Comparison of ENCODE assay signal across 8 cellular contexts in the genomic region with DNA sequence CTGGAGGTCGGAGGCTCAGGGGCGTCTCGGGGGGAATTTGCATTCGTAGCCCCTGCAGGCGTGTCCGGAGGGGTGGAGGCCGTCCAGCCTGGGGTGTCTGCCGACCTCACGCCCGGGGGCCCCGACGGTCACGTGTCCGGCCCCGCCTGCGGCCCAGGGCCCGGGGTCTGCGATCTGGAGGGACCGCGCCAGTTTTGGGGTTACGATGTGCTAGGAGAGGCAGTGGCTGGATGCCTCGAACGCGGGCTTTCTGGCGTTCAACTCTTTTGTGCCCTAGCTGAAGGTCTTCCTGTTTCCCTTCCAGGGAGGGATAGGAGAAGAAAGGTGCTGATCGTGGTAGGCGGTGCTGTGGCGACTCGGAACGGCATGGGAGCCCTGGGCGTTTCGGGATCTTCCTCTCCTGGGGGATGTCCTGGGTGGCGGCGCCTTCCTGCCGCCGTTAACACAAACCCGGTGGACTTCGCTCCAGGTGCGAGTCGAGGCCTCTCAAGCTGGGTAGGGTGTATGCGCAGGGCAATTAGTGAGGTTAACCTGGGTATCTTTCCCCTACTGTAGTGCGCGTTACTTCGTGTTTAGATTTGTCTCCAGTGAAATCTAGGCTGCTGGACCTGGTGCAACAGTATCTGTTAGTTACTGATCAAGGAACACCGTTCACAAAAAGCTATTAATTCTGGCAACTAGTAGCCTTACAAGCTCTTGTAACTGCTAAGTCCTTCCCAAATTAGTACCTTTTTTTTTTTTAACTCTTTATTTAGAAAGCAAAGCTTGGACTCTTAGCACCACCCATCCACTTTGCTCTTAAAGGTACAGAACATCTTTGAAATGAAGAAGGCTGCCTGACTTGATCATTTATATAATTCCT. TPM values are rescaled to one million over a fixed set of nuclear protein-coding genes. Genes with fewer than 3 reads are reported as not detected.
DNase-seq lines count a peak whose midpoint lies in the region; ATAC-seq and TF ChIP-seq lines count a peak whose summit lies in the region.

No MANE protein-coding gene starts in this region.

- peaks cover 13% of the 10 kb centered on the region for H3K36me3 Mint-ChIP-seq in activated CD4-positive, alpha-beta T cell treated with anti-CD3 and anti-CD28 coated beads, Interleukin-2, amount 10 ng/mL, durations not matched to agents 24 days and 14 days (ENCODE audit: low read depth)
- no peaks in the 10 kb centered on the region for H3K36me3 Mint-ChIP-seq in endodermal cell (ENCODE audit: low read depth)

- 3 to 4% methylated on average over 25 to 45 of the region's 45 CpGs for WGBS in endodermal cell (ENCODE audit: insufficient coverage in 1 of 2, insufficient read length in 1 of 2), 2 experiments

- TF ChIP-seq CTCF in endodermal cell (conservative IDR thresholded peaks at IDR 0.05) (no peak), upper lobe of right lung (IDR thresholded peaks at IDR 0.05) (no peak)

- ATAC-seq in upper lobe of right lung = peak; percentile 1

- H3K4me3 ChIP-seq in endodermal cell (ENCODE audit: low read length) (peak overlapping the region; percentile 77), muscle layer of duodenum (ENCODE audit: low read depth in 1 of 2, low read length in 2 of 2) (peak overlapping the region; percentile 77 to 90), upper lobe of right lung (peak overlapping the region; percentile 89)

- H3K9ac ChIP-seq in endodermal cell (ENCODE audit: extremely low read depth, low read length, poor library complexity, severe bottlenecking) = peak overlapping the region; percentile 21

- DNase-seq in activated naive CD4-positive, alpha-beta T cell treated with Interleukin-2 at 50 U/mL for 16 hours = peak; percentile 11
- no peak for DNase-seq in activated naive CD4-positive, alpha-beta T cell (lab: John Stamatoyannopoulos, UW)
- DNase-seq in MV-4-11 (lab: John Stamatoyannopoulos, UW) = peak; percentile 22
- peak; percentile 78 for DNase-seq in activated CD4-positive, alpha-beta T cell treated with anti-CD3 and anti-CD28 coated beads, Interleukin-2, amount 10 ng/mL, durations not matched to agents 24 days and 14 days
- peak; percentile 87 for DNase-seq in endodermal cell
- peak; percentile 74 for DNase-seq in upper lobe of right lung
- no peak for DNase-seq in putamen (ENCODE audit: low spot score)

- peak overlapping the region; percentile 73 for H3K27ac Mint-ChIP-seq in activated CD4-positive, alpha-beta T cell treated with anti-CD3 and anti-CD28 coated beads, Interleukin-2, amount 10 ng/mL, durations not matched to agents 24 days and 14 days
- H3K27ac Mint-ChIP-seq in endodermal cell = no peak overlapping the region

- H3K4me1 ChIP-seq in endodermal cell (ENCODE audit: control insufficient read depth, insufficient read depth, low read length) (peaks cover 5% of the 10 kb centered on the region), muscle layer of duodenum (ENCODE audit: control insufficient read depth in 1 of 2, insufficient read depth in 2 of 2, low read length in 2 of 2) (peaks cover 16 to 48% of the 10 kb centered on the region in 2 donors), upper lobe of right lung (peaks cover 22% of the 10 kb centered on the region)

- H3K9me3 ChIP-seq in endodermal cell (ENCODE audit: control insufficient read depth, low read length) (no peaks in the 10 kb centered on the region), muscle layer of duodenum (ENCODE audit: control insufficient read depth in 1 of 2, low read length in 2 of 2) (no peaks in the 10 kb centered on the region), upper lobe of right lung (no peaks in the 10 kb centered on the region)

- intact Hi-C loops in activated CD4-positive, alpha-beta T cell treated with anti-CD3 and anti-CD28 coated beads, Interleukin-2, amount 10 ng/mL, durations not matched to agents 24 days and 14 days (cut with micrococcal nuclease) = loop anchor here (1.0 to 5.0 kb wide), 4 partner anchors 108 to 1431 kb away; a partner anchor contains a TSS
- intact Hi-C loops in upper lobe of right lung (cut with DNase I) = no loop called here

- H3K27me3 Mint-ChIP-seq in activated CD4-positive, alpha-beta T cell treated with anti-CD3 and anti-CD28 coated beads, Interleukin-2, amount 10 ng/mL, durations not matched to agents 24 days and 14 days = peaks cover 4% of the 10 kb centered on the region
- peaks cover 12% of the 10 kb centered on the region for H3K27me3 Mint-ChIP-seq in endodermal cell (ENCODE audit: insufficient read depth)

- H3K9me3 Mint-ChIP-seq in activated CD4-positive, alpha-beta T cell treated with anti-CD3 and anti-CD28 coated beads, Interleukin-2, amount 10 ng/mL, durations not matched to agents 24 days and 14 days = no peaks in the 10 kb centered on the region
- no peaks in the 10 kb centered on the region for H3K9me3 Mint-ChIP-seq in endodermal cell

- peak overlapping the region; percentile 90 for H3K4me3 Mint-ChIP-seq in activated CD4-positive, alpha-beta T cell treated with anti-CD3 and anti-CD28 coated beads, Interleukin-2, amount 10 ng/mL, durations not matched to agents 24 days and 14 days
- peak overlapping the region; percentile 80 for H3K4me3 Mint-ChIP-seq in endodermal cell

- H3K36me3 ChIP-seq in endodermal cell (ENCODE audit: control insufficient read depth, insufficient read depth, low read length) (no peaks in the 10 kb centered on the region), muscle layer of duodenum (ENCODE audit: control insufficient read depth in 1 of 2, insufficient read depth in 2 of 2, low read length in 2 of 2) (no peaks in the 10 kb centered on the region), upper lobe of right lung (no peaks in the 10 kb centered on the region)

- H3K27me3 ChIP-seq in endodermal cell (ENCODE audit: control insufficient read depth, insufficient read depth, low read length, poor library complexity, severe bottlenecking) (peaks cover 17% of the 10 kb centered on the region), muscle layer of duodenum (ENCODE audit: low read depth, low read length) (no peaks in the 10 kb centered on the region), upper lobe of right lung (no peaks in the 10 kb centered on the region)

- H3K27ac ChIP-seq in endodermal cell (ENCODE audit: low read depth, low read length) (no peak overlapping the region), muscle layer of duodenum (ENCODE audit: low read length) (peak overlapping the region; percentile 90), upper lobe of right lung (peak overlapping the region; percentile 84)

- peaks cover 43% of the 10 kb centered on the region for H3K4me1 Mint-ChIP-seq in activated CD4-positive, alpha-beta T cell treated with anti-CD3 and anti-CD28 coated beads, Interleukin-2, amount 10 ng/mL, durations not matched to agents 24 days and 14 days
- peaks cover 49% of the 10 kb centered on the region for H3K4me1 Mint-ChIP-seq in endodermal cell

RNA-seq across cellular contexts. Expression of a gene that starts 1.3 kb away (rescaled TPM):
- total RNA-seq in activated CD4-positive, alpha-beta T cell treated with anti-CD3 and anti-CD28 coated beads, Interleukin-2, amount 10 ng/mL, durations not matched to agents 24 days and 14 days = 54.6 and 56.8 TPM in 2 replicates
- total RNA-seq in endodermal cell = 10 to 100 TPM; 11.6 to 18.5 TPM
- polyA plus RNA-seq in endodermal cell (2013, experiment 1 of 2) = 17.3 TPM
- 12.7 TPM for polyA plus RNA-seq in endodermal cell (2013, experiment 2 of 2)
- total RNA-seq in upper lobe of right lung = 59.9 TPM

Comparison
In these comparisons a context has a peak if more than half of its experiments do, and no peak if none do; other contexts are left out.
1. DNase-seq: peak in activated naive CD4-positive, alpha-beta T cell treated with Interleukin-2 at 50 U/mL for 16 hours (single experiment), MV-4-11 (single experiment), activated CD4-positive, alpha-beta T cell treated with anti-CD3 and anti-CD28 coated beads, Interleukin-2, amount 10 ng/mL, durations not matched to agents 24 days and 14 days (single experiment), endodermal cell (single experiment) and upper lobe of right lung (single experiment); none in activated naive CD4-positive, alpha-beta T cell (0 of 4) and putamen (single experiment).
2. Peak in every context shown above with its lines, with median percentiles within 50 percentile points of each other: H3K4me3 ChIP-seq.